23 cellular contexts compared by ENCODE assay signal in genomic region chrX:80354966-80355465, GRCh38.
DNase-seq lines count a peak whose midpoint lies in the region; ATAC-seq and TF ChIP-seq lines count a peak whose summit lies in the region.
"Had no signal": no experiment of that assay in that cellular context is flagged by ENCODE, and none has a peak within 500 bp of the region (broad histone marks: within the 10 kb centered on the region; RNA-seq: fewer than 3 reads in every experiment).

No MANE protein-coding gene starts in this region.

- H2AFZ ChIP-seq in neural progenitor cell (replicated peaks), result no peak overlapping the region
- H2AFZ ChIP-seq: PC-9 had no signal

- no peak overlapping the region for H3K4me3 Mint-ChIP-seq in neural progenitor cell
- H3K4me3 Mint-ChIP-seq: CD4-positive, CD25-positive, alpha-beta regulatory T cell; T-cell had no signal

- H3K27me3 Mint-ChIP-seq in neural progenitor cell (ENCODE audit: insufficient read depth, low read depth), result no peaks in the 10 kb centered on the region
- H3K27me3 Mint-ChIP-seq: CD4-positive, CD25-positive, alpha-beta regulatory T cell had no signal

- no peaks in the 10 kb centered on the region for H3K4me1 Mint-ChIP-seq in neural progenitor cell
- H3K4me1 Mint-ChIP-seq: CD4-positive, CD25-positive, alpha-beta regulatory T cell; T-cell had no signal

- no peak for ATAC-seq in GM19395 (IDR thresholded peaks at IDR 0.05; ENCODE audit: unreplicated experiment)
- ATAC-seq: HepG2, SK-N-SH treated with all-trans-retinoic acid at 6 μM for 48 hours, T-cell had no signal

- H3F3A ChIP-seq in neural progenitor cell (ENCODE audit: low read depth), result no peaks in the 10 kb centered on the region

- no peaks in the 10 kb centered on the region for H3K4me1 ChIP-seq in neural progenitor cell
- H3K4me1 ChIP-seq: BE2C had no signal

- no peak overlapping the region for H3K27ac ChIP-seq in neural progenitor cell
- H3K27ac ChIP-seq: PC-9, RWPE1 had no signal

- H3K9ac ChIP-seq in neural progenitor cell, result no peak overlapping the region

- H3K9me3 Mint-ChIP-seq in neural progenitor cell, result no peaks in the 10 kb centered on the region

- DNase-seq in DMS53 (lab: John Stamatoyannopoulos, UW) (peak; percentile 88), NCI-H128 (lab: John Stamatoyannopoulos, UW; ENCODE audit: unreplicated experiment) (peak; percentile 70), NCI-H345 (lab: John Stamatoyannopoulos, UW) (peak; percentile 85), left kidney (ENCODE audit: low read depth, low spot score) (peak; percentile 11), GM20000 (ENCODE audit: low spot score) (no peak), neural progenitor cell (ENCODE audit: low spot score) (no peak)
- no peak for DNase-seq in effector CD8-positive, alpha-beta T cell (lab: John Stamatoyannopoulos, UW)
- DNase-seq: BE2C; CD4-positive, CD25-positive, alpha-beta regulatory T cell; COR-L47; DMS 273 treated with DMSO at 0.1 percent for 48 hours; KG1; MV-4-11; NCI-H1694; NCI-H2171 treated with DMSO at 0.1 percent for 48 hours; NCI-H774; PC-9; SIG-M5; T-cell had no signal

- H3K36me3 ChIP-seq in neural progenitor cell, result no peaks in the 10 kb centered on the region
- H3K36me3 ChIP-seq: BE2C had no signal

- no peak for TF ChIP-seq CTCF in GM20000 (IDR thresholded peaks at IDR 0.05; ENCODE audit: extremely low read depth, missing control alignments)
- no peak for TF ChIP-seq CTCF in neural progenitor cell (IDR thresholded peaks at IDR 0.05)

- H3K79me2 ChIP-seq in neural progenitor cell (ENCODE audit: low read depth), result no peaks in the 10 kb centered on the region

- no peaks in the 10 kb centered on the region for H3K9me3 ChIP-seq in neural progenitor cell (ENCODE audit: low read depth)
- H3K9me3 ChIP-seq: BE2C had no signal

- H3K27ac Mint-ChIP-seq in neural progenitor cell, result no peak overlapping the region
- H3K27ac Mint-ChIP-seq: CD4-positive, CD25-positive, alpha-beta regulatory T cell; T-cell had no signal

- H3K36me3 Mint-ChIP-seq in neural progenitor cell, result no peaks in the 10 kb centered on the region
- H3K36me3 Mint-ChIP-seq: CD4-positive, CD25-positive, alpha-beta regulatory T cell; T-cell had no signal

- H3K27me3 ChIP-seq in neural progenitor cell, result no peaks in the 10 kb centered on the region
- H3K27me3 ChIP-seq: BE2C had no signal

- H4K20me1 ChIP-seq in neural progenitor cell (ENCODE audit: low read depth), result no peaks in the 10 kb centered on the region

- H3K4me2 ChIP-seq in neural progenitor cell, result no peak overlapping the region
- H3K4me2 ChIP-seq: PC-9 had no signal

- no peak overlapping the region for H3K4me3 ChIP-seq in neural progenitor cell
- H3K4me3 ChIP-seq: PC-9 had no signal

Comparison
In these comparisons a context has a peak if more than half of its experiments do, and no peak if none do; other contexts are left out.
1. DNase-seq: peak in DMS53 (single experiment), NCI-H128 (single experiment), NCI-H345 (single experiment) and left kidney (single experiment); none in effector CD8-positive, alpha-beta T cell (single experiment), GM20000 (single experiment) and neural progenitor cell (single experiment).